ENCODE assay signal across 2 cellular contexts in the genomic region with DNA sequence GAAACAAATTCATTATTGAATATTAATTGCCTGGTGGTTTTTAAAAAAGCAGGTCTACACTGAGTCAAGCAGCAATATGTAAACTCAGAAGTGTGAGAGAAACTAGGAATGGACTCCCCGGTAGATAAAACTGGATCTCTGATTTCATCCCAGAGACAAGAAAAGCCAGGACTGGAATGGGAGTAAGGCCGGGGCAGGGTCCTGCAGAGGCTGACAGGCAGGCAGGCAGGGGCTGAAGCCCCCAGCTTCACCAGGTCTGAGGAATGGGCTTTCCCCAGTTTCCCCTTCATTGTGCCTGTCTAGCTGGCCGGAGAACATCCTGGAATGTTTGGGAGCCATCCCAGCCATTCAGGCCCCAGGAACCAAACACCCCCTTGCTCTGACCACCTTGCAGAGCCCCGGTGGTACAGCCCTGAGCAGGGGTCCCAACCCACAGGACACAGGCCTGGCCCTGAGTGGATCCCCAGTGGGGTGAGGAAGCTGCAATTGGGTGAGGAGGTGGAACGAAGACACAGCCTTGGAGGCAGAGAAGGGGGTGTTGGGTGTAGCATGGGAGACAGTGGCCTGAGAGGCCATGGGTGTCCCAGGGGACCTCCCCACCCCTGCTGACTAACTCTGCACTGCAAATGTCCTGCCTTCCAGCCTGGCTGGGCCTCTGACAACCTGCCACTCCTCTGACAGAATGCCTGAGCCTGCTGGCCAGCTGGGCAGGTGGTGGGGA.
A peak's percentile ranks its signal among the peaks of the same experiment; 100 is the strongest.
TF ChIP-seq lines count a peak whose summit lies in the region.

No MANE protein-coding gene starts in this region.

TF ChIP-seq in IMR-90, 13 proteins besides CTCF, POLR2A, EP300 and RAD21:
- TF ChIP-seq, protein P1, sequence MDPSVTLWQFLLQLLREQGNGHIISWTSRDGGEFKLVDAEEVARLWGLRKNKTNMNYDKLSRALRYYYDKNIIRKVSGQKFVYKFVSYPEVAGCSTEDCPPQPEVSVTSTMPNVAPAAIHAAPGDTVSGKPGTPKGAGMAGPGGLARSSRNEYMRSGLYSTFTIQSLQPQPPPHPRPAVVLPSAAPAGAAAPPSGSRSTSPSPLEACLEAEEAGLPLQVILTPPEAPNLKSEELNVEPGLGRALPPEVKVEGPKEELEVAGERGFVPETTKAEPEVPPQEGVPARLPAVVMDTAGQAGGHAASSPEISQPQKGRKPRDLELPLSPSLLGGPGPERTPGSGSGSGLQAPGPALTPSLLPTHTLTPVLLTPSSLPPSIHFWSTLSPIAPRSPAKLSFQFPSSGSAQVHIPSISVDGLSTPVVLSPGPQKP (IDR thresholded peaks at IDR 0.05; ENCODE audit: borderline replicate concordance, low read depth, low read length), result no peak
- TF ChIP-seq FOS (IDR thresholded peaks at IDR 0.05; ENCODE audit: low read depth, low read length) (no peak), MXI1 (IDR thresholded peaks at IDR 0.05; ENCODE audit: borderline replicate concordance, low read depth, low read length) (no peak), BHLHE40 (IDR thresholded peaks at IDR 0.05; ENCODE audit: low read depth, low read length) (no peak), CEBPB (IDR thresholded peaks at IDR 0.05; ENCODE audit: low read depth, low read length) (no peak), RFX5 (IDR thresholded peaks at IDR 0.05; ENCODE audit: low read depth, low read length) (no peak), SMC3 (IDR thresholded peaks at IDR 0.05; ENCODE audit: low read depth, low read length) (no peak), CHD1 (IDR thresholded peaks at IDR 0.05; ENCODE audit: low read depth, low read length) (no peak), MAZ (IDR thresholded peaks at IDR 0.05; ENCODE audit: borderline replicate concordance, low read depth, low read length) (no peak), MAFK (IDR thresholded peaks at IDR 0.05; ENCODE audit: low read depth, low read length) (no peak), NFE2L2 (IDR thresholded peaks at IDR 0.05; ENCODE audit: low read depth, low read length) (no peak), RCOR1 (IDR thresholded peaks at IDR 0.05; ENCODE audit: insufficient replicate concordance, low read length) (no peak)
- TF ChIP-seq, protein P2, sequence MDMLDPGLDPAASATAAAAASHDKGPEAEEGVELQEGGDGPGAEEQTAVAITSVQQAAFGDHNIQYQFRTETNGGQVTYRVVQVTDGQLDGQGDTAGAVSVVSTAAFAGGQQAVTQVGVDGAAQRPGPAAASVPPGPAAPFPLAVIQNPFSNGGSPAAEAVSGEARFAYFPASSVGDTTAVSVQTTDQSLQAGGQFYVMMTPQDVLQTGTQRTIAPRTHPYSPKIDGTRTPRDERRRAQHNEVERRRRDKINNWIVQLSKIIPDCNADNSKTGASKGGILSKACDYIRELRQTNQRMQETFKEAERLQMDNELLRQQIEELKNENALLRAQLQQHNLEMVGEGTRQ (IDR thresholded peaks at IDR 0.05; ENCODE audit: low read depth, low read length), result no peak
TF ChIP-seq in IMR-90: peak in this region for 0.

TF ChIP-seq in WTC11, 78 proteins besides CTCF, POLR2A, EP300 and RAD21:
- no peak for TF ChIP-seq ESRRA (CRISPR knock-in tag; IDR thresholded peaks at IDR 0.05; ENCODE audit: borderline replicate concordance)
- TF ChIP-seq, protein P3, sequence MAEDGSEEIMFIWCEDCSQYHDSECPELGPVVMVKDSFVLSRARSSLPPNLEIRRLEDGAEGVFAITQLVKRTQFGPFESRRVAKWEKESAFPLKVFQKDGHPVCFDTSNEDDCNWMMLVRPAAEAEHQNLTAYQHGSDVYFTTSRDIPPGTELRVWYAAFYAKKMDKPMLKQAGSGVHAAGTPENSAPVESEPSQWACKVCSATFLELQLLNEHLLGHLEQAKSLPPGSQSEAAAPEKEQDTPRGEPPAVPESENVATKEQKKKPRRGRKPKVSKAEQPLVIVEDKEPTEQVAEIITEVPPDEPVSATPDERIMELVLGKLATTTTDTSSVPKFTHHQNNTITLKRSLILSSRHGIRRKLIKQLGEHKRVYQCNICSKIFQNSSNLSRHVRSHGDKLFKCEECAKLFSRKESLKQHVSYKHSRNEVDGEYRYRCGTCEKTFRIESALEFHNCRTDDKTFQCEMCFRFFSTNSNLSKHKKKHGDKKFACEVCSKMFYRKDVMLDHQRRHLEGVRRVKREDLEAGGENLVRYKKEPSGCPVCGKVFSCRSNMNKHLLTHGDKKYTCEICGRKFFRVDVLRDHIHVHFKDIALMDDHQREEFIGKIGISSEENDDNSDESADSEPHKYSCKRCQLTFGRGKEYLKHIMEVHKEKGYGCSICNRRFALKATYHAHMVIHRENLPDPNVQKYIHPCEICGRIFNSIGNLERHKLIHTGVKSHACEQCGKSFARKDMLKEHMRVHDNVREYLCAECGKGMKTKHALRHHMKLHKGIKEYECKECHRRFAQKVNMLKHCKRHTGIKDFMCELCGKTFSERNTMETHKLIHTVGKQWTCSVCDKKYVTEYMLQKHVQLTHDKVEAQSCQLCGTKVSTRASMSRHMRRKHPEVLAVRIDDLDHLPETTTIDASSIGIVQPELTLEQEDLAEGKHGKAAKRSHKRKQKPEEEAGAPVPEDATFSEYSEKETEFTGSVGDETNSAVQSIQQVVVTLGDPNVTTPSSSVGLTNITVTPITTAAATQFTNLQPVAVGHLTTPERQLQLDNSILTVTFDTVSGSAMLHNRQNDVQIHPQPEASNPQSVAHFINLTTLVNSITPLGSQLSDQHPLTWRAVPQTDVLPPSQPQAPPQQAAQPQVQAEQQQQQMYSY (CRISPR knock-in tag; IDR thresholded peaks at IDR 0.05), result peak; percentile 94
